ENCODE assay signal across 21 cellular contexts in the genomic region with DNA sequence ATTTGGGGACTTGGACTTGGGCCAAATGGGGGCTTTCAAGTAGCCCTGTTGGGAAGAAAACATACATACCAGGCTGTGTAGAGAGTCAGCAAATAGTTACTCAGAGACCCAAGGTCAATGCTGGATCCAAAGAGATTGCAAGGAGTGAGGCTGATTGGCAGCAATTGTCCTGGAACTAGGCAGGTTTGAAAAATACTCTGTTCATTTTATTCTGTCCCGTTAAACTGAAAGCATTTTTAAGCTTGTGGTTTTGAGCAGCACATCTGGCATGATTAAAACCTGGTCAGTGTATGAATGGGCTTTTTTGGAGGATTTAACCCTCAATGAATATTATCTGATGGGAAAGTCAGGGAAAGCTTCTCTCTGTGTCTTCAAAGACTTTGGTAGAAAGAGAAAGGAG.
A peak's percentile ranks its signal among the peaks of the same experiment; 100 is the strongest.
DNase-seq lines count a peak whose midpoint lies in the region; TF ChIP-seq lines count a peak whose summit lies in the region.
"Had no signal": no experiment of that assay in that cellular context is flagged by ENCODE, and none has a peak within 500 bp of the region (broad histone marks: within the 10 kb centered on the region; RNA-seq: fewer than 3 reads in every experiment).

No MANE protein-coding gene starts in this region.

- CTCF ChIA-PET in activated naive CD4-positive, alpha-beta T cell treated with anti-CD3 and anti-CD28 coated beads, Interleukin-2, amount 10 ng/mL, durations not matched to agents 7 days and 5 days (lab: Charles Lee): no interaction called here

- H3K27ac ChIP-seq in osteoblast (ENCODE audit: low read depth, low read length): peak overlapping the region; percentile 97
- H3K27ac ChIP-seq: adrenal gland, ovary had no signal

- no peak overlapping the region for H2AFZ ChIP-seq in osteoblast (ENCODE audit: low read length)

- H3K4me3 ChIP-seq in osteoblast (ENCODE audit: insufficient read depth, low read length): no peak overlapping the region
- H3K4me3 ChIP-seq: adrenal gland, mucosa of descending colon, ovary had no signal

- TF ChIP-seq CTCF in osteoblast (IDR thresholded peaks at IDR 0.05; ENCODE audit: extremely low read depth, low read depth, low read length): no peak

- peak overlapping the region; percentile 47 for H3K4me2 ChIP-seq in osteoblast (ENCODE audit: insufficient read depth, low read length)

- H3K27ac Mint-ChIP-seq in activated naive CD4-positive, alpha-beta T cell treated with anti-CD3 and anti-CD28 coated beads, Interleukin-2, amount 10 ng/mL, durations not matched to agents 7 days and 5 days: no peak overlapping the region
- H3K27ac Mint-ChIP-seq: activated CD4-positive, alpha-beta T cell treated with anti-CD3 and anti-CD28 coated beads, Interleukin-2, amount 10 ng/mL, durations not matched to agents 24 days and 14 days; CD14-positive monocyte; dendritic cell treated with granulocyte-macrophage colony-stimulating factor and Interleukin-4, amounts not matched to agents 40 ng/mL and 50 ng/mL, for 4 days had no signal

- H3K27me3 ChIP-seq in osteoblast (ENCODE audit: insufficient read depth, low read length): no peaks in the 10 kb centered on the region
- H3K27me3 ChIP-seq: adrenal gland, ovary had no signal

- H3K4me3 Mint-ChIP-seq in activated naive CD4-positive, alpha-beta T cell treated with anti-CD3 and anti-CD28 coated beads, Interleukin-2, amount 10 ng/mL, durations not matched to agents 7 days and 5 days: no peak overlapping the region
- H3K4me3 Mint-ChIP-seq: activated CD4-positive, alpha-beta T cell treated with anti-CD3 and anti-CD28 coated beads, Interleukin-2, amount 10 ng/mL, durations not matched to agents 24 days and 14 days; CD14-positive monocyte; dendritic cell treated with granulocyte-macrophage colony-stimulating factor and Interleukin-4, amounts not matched to agents 40 ng/mL and 50 ng/mL, for 4 days had no signal

- no peaks in the 10 kb centered on the region for H3K36me3 ChIP-seq in osteoblast (ENCODE audit: insufficient read depth, low read length)
- H3K36me3 ChIP-seq: adrenal gland, ovary had no signal

- peak; percentile 62 for DNase-seq in EH (ENCODE audit: low read depth)
- peak; percentile 60 for DNase-seq in M059J (ENCODE audit: low read depth)
- DNase-seq in dedifferentiated amniotic fluid mesenchymal stem cell (ENCODE audit: extremely low spot score): peak; percentile 45
- DNase-seq in osteoblast (ENCODE audit: insufficient read length, low spot score, missing footprints): no peak
- no peak for DNase-seq in stimulated activated naive CD4-positive, alpha-beta T cell (lab: John Stamatoyannopoulos, UW)
- DNase-seq in activated naive CD4-positive, alpha-beta T cell treated with anti-CD3 and anti-CD28 coated beads, Interleukin-2, amount 10 ng/mL, durations not matched to agents 7 days and 5 days: no peak
- DNase-seq in germinal center (ENCODE audit: low spot score): no peak
- no peak for DNase-seq in NCI-H69 (lab: John Stamatoyannopoulos, UW)
- DNase-seq: activated CD4-positive, alpha-beta T cell treated with anti-CD3 and anti-CD28 coated beads, Interleukin-2, amount 10 ng/mL, durations not matched to agents 24 days and 14 days; activated T-cell treated with anti-CD3 and anti-CD28 coated beads, Interleukin-2, amount 50 U/mL, for 48 hours; DND-41; mucosa of descending colon; MV-4-11; NCI-H82; ovary; Right ventricle myocardium superior; stimulated activated CD4-positive, alpha-beta T cell treated with anti-CD3 and anti-CD28 coated beads, Interleukin-12 subunit alpha, Interleukin-12 subunit beta, amount 100 ng/mL, for 4 hours; T-helper 9 cell had no signal

- H3K27me3 Mint-ChIP-seq in activated naive CD4-positive, alpha-beta T cell treated with anti-CD3 and anti-CD28 coated beads, Interleukin-2, amount 10 ng/mL, durations not matched to agents 7 days and 5 days: no peaks in the 10 kb centered on the region
- H3K27me3 Mint-ChIP-seq: activated CD4-positive, alpha-beta T cell treated with anti-CD3 and anti-CD28 coated beads, Interleukin-2, amount 10 ng/mL, durations not matched to agents 24 days and 14 days had no signal

- no peaks in the 10 kb centered on the region for H3K79me2 ChIP-seq in osteoblast (ENCODE audit: insufficient read depth, low read length)

- no peaks in the 10 kb centered on the region for H3K36me3 Mint-ChIP-seq in activated naive CD4-positive, alpha-beta T cell treated with anti-CD3 and anti-CD28 coated beads, Interleukin-2, amount 10 ng/mL, durations not matched to agents 7 days and 5 days
- H3K36me3 Mint-ChIP-seq: CD14-positive monocyte had no signal

- H3K4me1 Mint-ChIP-seq in activated naive CD4-positive, alpha-beta T cell treated with anti-CD3 and anti-CD28 coated beads, Interleukin-2, amount 10 ng/mL, durations not matched to agents 7 days and 5 days: no peaks in the 10 kb centered on the region
- H3K4me1 Mint-ChIP-seq: activated CD4-positive, alpha-beta T cell treated with anti-CD3 and anti-CD28 coated beads, Interleukin-2, amount 10 ng/mL, durations not matched to agents 24 days and 14 days had no signal

- peaks cover 66% of the 10 kb centered on the region for H3K4me1 ChIP-seq in osteoblast (ENCODE audit: insufficient read depth, low read length)

- H3K9me3 Mint-ChIP-seq in activated naive CD4-positive, alpha-beta T cell treated with anti-CD3 and anti-CD28 coated beads, Interleukin-2, amount 10 ng/mL, durations not matched to agents 7 days and 5 days: no peaks in the 10 kb centered on the region
- H3K9me3 Mint-ChIP-seq: activated CD4-positive, alpha-beta T cell treated with anti-CD3 and anti-CD28 coated beads, Interleukin-2, amount 10 ng/mL, durations not matched to agents 24 days and 14 days; dendritic cell treated with granulocyte-macrophage colony-stimulating factor and Interleukin-4, amounts not matched to agents 40 ng/mL and 50 ng/mL, for 4 days had no signal

- H3K9me3 ChIP-seq in osteoblast (ENCODE audit: low read depth, low read length): no peaks in the 10 kb centered on the region
- H3K9me3 ChIP-seq: adrenal gland, mucosa of descending colon, ovary had no signal

- no peaks in the 10 kb centered on the region for H4K20me1 ChIP-seq in osteoblast (ENCODE audit: insufficient read depth, low read length)

Comparison
In these comparisons a context has a peak if more than half of its experiments do, and no peak if none do; other contexts are left out.
1. DNase-seq: peak in EH (single experiment), M059J (single experiment) and dedifferentiated amniotic fluid mesenchymal stem cell (single experiment); none in osteoblast (single experiment), stimulated activated naive CD4-positive, alpha-beta T cell (0 of 6), activated naive CD4-positive, alpha-beta T cell treated with anti-CD3 and anti-CD28 coated beads, Interleukin-2, amount 10 ng/mL, durations not matched to agents 7 days and 5 days (single experiment), germinal center (single experiment) and NCI-H69 (single experiment).